ENCODE assay signal across 9 cellular contexts in genomic region chr7:43586251-43586900, GRCh38. TPM values are rescaled to one million over a fixed set of nuclear protein-coding genes. Genes with fewer than 3 reads are reported as not detected.
A peak's percentile ranks its signal among the peaks of the same experiment; 100 is the strongest.
DNase-seq lines count a peak whose midpoint lies in the region; ATAC-seq and TF ChIP-seq lines count a peak whose summit lies in the region.
"Had no signal": no experiment of that assay in that cellular context is flagged by ENCODE, and none has a peak within 500 bp of the region (broad histone marks: within the 10 kb centered on the region; RNA-seq: fewer than 3 reads in every experiment).

No MANE protein-coding gene starts in this region.

- TF ChIP-seq CTCF in neural progenitor cell (IDR thresholded peaks at IDR 0.05), result no peak

- no peak overlapping the region for H2AFZ ChIP-seq in neural progenitor cell (replicated peaks)

- peaks cover 31% of the 10 kb centered on the region for H3K27me3 ChIP-seq in neural progenitor cell

- H3K4me3 Mint-ChIP-seq in naive thymus-derived CD8-positive, alpha-beta T cell, result peak overlapping the region; percentile 89 to 99 (median 94)
- no peak overlapping the region for H3K4me3 Mint-ChIP-seq in neural progenitor cell

- H3K27ac ChIP-seq in neural progenitor cell, result no peak overlapping the region

- H3K36me3 ChIP-seq in neural progenitor cell, result no peaks in the 10 kb centered on the region

- DNase-seq in DMS153 (lab: John Stamatoyannopoulos, UW) (peak; percentile 66), LoVo (ENCODE audit: low spot score) (peak; percentile 30), amniotic epithelial cell (ENCODE audit: low read depth) (peak; percentile 27), neural progenitor cell (ENCODE audit: low spot score) (no peak), cerebellar cortex (ENCODE audit: low spot score) (no peak)
- peak in 3 of 10 donors; percentile 48 to 73 (median 62) for DNase-seq in naive thymus-derived CD8-positive, alpha-beta T cell
- DNase-seq: amygdala had no signal

- no peak overlapping the region for H3K9ac ChIP-seq in neural progenitor cell

- H3F3A ChIP-seq in neural progenitor cell (ENCODE audit: low read depth), result peaks cover 26% of the 10 kb centered on the region

- H3K27ac Mint-ChIP-seq in naive thymus-derived CD8-positive, alpha-beta T cell, result peak overlapping the region; percentile 90 to 99 (median 96)
- no peak overlapping the region for H3K27ac Mint-ChIP-seq in neural progenitor cell

- no peaks in the 10 kb centered on the region for H3K9me3 ChIP-seq in neural progenitor cell (ENCODE audit: low read depth)

- POLR2A ChIA-PET in naive thymus-derived CD8-positive, alpha-beta T cell (lab: Charles Lee), result interaction anchor here (0.5 to 11.5 kb wide), 11 partner anchors 9 to 700 kb away, joined by 3 to 373 read pairs (median 18); no protein-coding TSS in a partner anchor

- H3K36me3 Mint-ChIP-seq in naive thymus-derived CD8-positive, alpha-beta T cell, result peaks cover 3 to 36% (median 13%) of the 10 kb centered on the region in 3 donors
- H3K36me3 Mint-ChIP-seq in neural progenitor cell, result no peaks in the 10 kb centered on the region

- H3K4me3 ChIP-seq in neural progenitor cell, result no peak overlapping the region

- peaks cover 16% of the 10 kb centered on the region for H3K4me1 ChIP-seq in neural progenitor cell

- peaks cover 28% of the 10 kb centered on the region for H3K79me2 ChIP-seq in neural progenitor cell (ENCODE audit: low read depth)

- H4K20me1 ChIP-seq in neural progenitor cell (ENCODE audit: low read depth), result peaks cover 16% of the 10 kb centered on the region

- H3K27me3 Mint-ChIP-seq in naive thymus-derived CD8-positive, alpha-beta T cell, result peaks cover 0 to 9% (median 3%) of the 10 kb centered on the region in 5 donors
- peaks cover 2% of the 10 kb centered on the region for H3K27me3 Mint-ChIP-seq in neural progenitor cell (ENCODE audit: insufficient read depth, low read depth)

- peaks cover 23 to 66% (median 49%) of the 10 kb centered on the region in 4 donors for H3K4me1 Mint-ChIP-seq in naive thymus-derived CD8-positive, alpha-beta T cell
- peaks cover 27% of the 10 kb centered on the region for H3K4me1 Mint-ChIP-seq in neural progenitor cell

- H3K4me2 ChIP-seq in neural progenitor cell, result no peak overlapping the region

- no peaks in the 10 kb centered on the region for H3K9me3 Mint-ChIP-seq in naive thymus-derived CD8-positive, alpha-beta T cell
- no peaks in the 10 kb centered on the region for H3K9me3 Mint-ChIP-seq in neural progenitor cell

- ATAC-seq in naive thymus-derived CD8-positive, alpha-beta T cell, result peak in 1 of 2 donors; percentile 52
- ATAC-seq in GM19324 (IDR thresholded peaks at IDR 0.05; ENCODE audit: low FRiP score, unreplicated experiment) (no peak), HG02852 (IDR thresholded peaks at IDR 0.05; ENCODE audit: unreplicated experiment) (no peak)

RNA-seq across cellular contexts. Expression of gene STK17A, which starts 3.5 kb away (rescaled TPM):
- 100 to 1,000 TPM; 203 to 208 TPM for total RNA-seq in naive thymus-derived CD8-positive, alpha-beta T cell
- polyA plus RNA-seq in naive thymus-derived CD8-positive, alpha-beta T cell, result 100 to 1,000 TPM; 242 to 346 (median 262) TPM
- 13.1 and 15.6 TPM in 2 replicates for total RNA-seq in neural progenitor cell (ENCODE audit: low replicate concordance)

Comparison
In these comparisons a context has a peak if more than half of its experiments do, and no peak if none do; other contexts are left out.
1. DNase-seq: peak in DMS153 (single experiment), LoVo (single experiment) and amniotic epithelial cell (single experiment); none in neural progenitor cell (single experiment) and cerebellar cortex (single experiment).
2. RNA of gene STK17A, which starts 3.5 kb away (total RNA-seq): 203 to 208 TPM in naive thymus-derived CD8-positive, alpha-beta T cell; 13.1 to 15.6 TPM in neural progenitor cell; every median in the first group is over 10 times any median in the second.